ENCODE assay signal across 1 cellular context in the genomic region with DNA sequence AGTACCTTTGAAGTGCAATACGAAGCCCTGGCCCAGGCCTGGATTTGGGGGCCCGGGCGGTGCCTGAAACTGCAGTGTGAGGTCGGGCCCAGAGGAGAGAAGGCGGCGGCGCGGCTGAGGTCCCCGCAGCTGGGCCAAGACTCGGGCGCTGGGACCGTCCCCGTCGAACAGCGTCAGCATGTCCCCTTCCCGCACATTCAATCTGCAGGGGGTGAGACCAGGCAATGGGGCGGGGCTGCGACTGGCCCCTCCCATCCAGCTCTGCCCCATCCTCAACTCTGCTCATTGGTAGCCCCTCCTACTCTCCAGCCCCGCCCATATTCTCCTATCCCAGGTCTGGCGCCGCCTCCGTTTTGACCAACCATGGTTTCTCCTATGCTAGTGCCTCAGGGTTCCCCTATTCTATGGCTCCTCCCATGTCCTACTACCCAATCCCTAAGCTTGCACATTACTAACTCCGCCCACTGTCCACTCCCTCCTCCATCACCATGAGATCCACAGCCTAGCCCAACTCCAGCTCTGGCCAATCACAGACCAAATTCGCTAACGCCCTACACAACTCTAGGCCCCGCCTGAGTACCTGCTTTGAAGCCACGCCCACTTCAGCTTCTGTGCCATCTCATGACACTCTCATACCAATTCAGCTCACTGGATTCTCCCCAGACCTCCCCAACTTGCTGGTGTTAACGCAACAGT.
TF ChIP-seq lines count a peak whose summit lies in the region.

No MANE protein-coding gene starts in this region.

TF ChIP-seq in HCT116, 20 proteins besides CTCF, POLR2A, EP300 and RAD21 (continued from another document):
- TF ChIP-seq, protein P1, sequence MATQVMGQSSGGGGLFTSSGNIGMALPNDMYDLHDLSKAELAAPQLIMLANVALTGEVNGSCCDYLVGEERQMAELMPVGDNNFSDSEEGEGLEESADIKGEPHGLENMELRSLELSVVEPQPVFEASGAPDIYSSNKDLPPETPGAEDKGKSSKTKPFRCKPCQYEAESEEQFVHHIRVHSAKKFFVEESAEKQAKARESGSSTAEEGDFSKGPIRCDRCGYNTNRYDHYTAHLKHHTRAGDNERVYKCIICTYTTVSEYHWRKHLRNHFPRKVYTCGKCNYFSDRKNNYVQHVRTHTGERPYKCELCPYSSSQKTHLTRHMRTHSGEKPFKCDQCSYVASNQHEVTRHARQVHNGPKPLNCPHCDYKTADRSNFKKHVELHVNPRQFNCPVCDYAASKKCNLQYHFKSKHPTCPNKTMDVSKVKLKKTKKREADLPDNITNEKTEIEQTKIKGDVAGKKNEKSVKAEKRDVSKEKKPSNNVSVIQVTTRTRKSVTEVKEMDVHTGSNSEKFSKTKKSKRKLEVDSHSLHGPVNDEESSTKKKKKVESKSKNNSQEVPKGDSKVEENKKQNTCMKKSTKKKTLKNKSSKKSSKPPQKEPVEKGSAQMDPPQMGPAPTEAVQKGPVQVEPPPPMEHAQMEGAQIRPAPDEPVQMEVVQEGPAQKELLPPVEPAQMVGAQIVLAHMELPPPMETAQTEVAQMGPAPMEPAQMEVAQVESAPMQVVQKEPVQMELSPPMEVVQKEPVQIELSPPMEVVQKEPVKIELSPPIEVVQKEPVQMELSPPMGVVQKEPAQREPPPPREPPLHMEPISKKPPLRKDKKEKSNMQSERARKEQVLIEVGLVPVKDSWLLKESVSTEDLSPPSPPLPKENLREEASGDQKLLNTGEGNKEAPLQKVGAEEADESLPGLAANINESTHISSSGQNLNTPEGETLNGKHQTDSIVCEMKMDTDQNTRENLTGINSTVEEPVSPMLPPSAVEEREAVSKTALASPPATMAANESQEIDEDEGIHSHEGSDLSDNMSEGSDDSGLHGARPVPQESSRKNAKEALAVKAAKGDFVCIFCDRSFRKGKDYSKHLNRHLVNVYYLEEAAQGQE (IDR thresholded peaks at IDR 0.05; ENCODE audit: low read depth): no peak
- no peak for TF ChIP-seq EZH2 (IDR thresholded peaks at IDR 0.05)
- no peak for TF ChIP-seq JUND (IDR thresholded peaks at IDR 0.05)
- no peak for TF ChIP-seq SP1 (IDR thresholded peaks at IDR 0.05; ENCODE audit: low read depth)
- TF ChIP-seq, protein P2, sequence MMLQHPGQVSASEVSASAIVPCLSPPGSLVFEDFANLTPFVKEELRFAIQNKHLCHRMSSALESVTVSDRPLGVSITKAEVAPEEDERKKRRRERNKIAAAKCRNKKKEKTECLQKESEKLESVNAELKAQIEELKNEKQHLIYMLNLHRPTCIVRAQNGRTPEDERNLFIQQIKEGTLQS (IDR thresholded peaks at IDR 0.05): no peak
- TF ChIP-seq, protein P3, sequence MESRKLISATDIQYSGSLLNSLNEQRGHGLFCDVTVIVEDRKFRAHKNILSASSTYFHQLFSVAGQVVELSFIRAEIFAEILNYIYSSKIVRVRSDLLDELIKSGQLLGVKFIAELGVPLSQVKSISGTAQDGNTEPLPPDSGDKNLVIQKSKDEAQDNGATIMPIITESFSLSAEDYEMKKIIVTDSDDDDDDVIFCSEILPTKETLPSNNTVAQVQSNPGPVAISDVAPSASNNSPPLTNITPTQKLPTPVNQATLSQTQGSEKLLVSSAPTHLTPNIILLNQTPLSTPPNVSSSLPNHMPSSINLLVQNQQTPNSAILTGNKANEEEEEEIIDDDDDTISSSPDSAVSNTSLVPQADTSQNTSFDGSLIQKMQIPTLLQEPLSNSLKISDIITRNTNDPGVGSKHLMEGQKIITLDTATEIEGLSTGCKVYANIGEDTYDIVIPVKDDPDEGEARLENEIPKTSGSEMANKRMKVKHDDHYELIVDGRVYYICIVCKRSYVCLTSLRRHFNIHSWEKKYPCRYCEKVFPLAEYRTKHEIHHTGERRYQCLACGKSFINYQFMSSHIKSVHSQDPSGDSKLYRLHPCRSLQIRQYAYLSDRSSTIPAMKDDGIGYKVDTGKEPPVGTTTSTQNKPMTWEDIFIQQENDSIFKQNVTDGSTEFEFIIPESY (IDR thresholded peaks at IDR 0.05; ENCODE audit: extremely low read depth, insufficient replicate concordance, low read length): no peak
